Comparison of ENCODE assay signal across 17 cellular contexts in the genomic region with DNA sequence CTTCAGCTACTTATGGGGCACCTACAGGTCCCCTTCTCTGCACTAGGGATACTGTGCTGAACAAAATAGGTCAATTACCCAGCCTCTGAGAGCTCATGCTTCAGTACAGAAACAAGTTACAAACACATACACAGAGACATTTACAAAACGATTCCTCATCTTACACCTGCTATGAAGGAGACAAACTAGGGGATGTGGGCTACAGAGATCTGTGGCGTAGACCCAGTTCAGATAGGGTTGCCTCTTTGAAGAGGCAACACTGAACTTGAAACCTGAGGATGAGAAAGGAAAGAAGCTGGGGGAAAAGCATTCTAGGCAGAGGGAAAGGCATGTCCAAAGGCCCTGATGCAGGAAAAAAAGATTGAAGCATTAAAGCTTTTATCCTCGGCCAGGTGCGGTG. TPM values are rescaled to one million over a fixed set of nuclear protein-coding genes. Genes with fewer than 3 reads are reported as not detected.
A peak's percentile ranks its signal among the peaks of the same experiment; 100 is the strongest.
DNase-seq lines count a peak whose midpoint lies in the region; ATAC-seq, FAIRE-seq and TF ChIP-seq lines count a peak whose summit lies in the region.
"Had no signal": no experiment of that assay in that cellular context is flagged by ENCODE, and none has a peak within 500 bp of the region (broad histone marks: within the 10 kb centered on the region; RNA-seq: fewer than 3 reads in every experiment).

No MANE protein-coding gene starts in this region.

- H3K4me3 Mint-ChIP-seq in CD4-positive, alpha-beta T cell, result peak overlapping the region; percentile 98
- peak overlapping the region; percentile 32 for H3K4me3 Mint-ChIP-seq in activated CD8-positive, alpha-beta T cell treated with anti-CD3 and anti-CD28 coated beads, Interleukin-2, amount 10 ng/mL, durations not matched to agents 7 days and 5 days
- no peak overlapping the region for H3K4me3 Mint-ChIP-seq in type B pancreatic cell

- H3K27ac Mint-ChIP-seq in CD4-positive, alpha-beta T cell, result peak overlapping the region; percentile 90
- peak overlapping the region; percentile 84 for H3K27ac Mint-ChIP-seq in activated CD8-positive, alpha-beta T cell treated with anti-CD3 and anti-CD28 coated beads, Interleukin-2, amount 10 ng/mL, durations not matched to agents 7 days and 5 days
- H3K27ac Mint-ChIP-seq in type B pancreatic cell, result no peak overlapping the region

- H3K27me3 ChIP-seq in CD4-positive, alpha-beta T cell (ENCODE audit: control insufficient read depth, insufficient read depth, low read length), result no peaks in the 10 kb centered on the region
- H3K27me3 ChIP-seq in lower lobe of right lung (ENCODE audit: low read depth) (no peaks in the 10 kb centered on the region), aorta (ENCODE audit: control insufficient read depth in 1 of 2, insufficient read depth in 2 of 2, low read length in 1 of 2) (no peaks in the 10 kb centered on the region)
- H3K27me3 ChIP-seq: body of pancreas, uterus had no signal

- peak; percentile 45 for ATAC-seq in CD4-positive, alpha-beta T cell (ENCODE audit: poor library complexity)
- ATAC-seq in activated CD8-positive, alpha-beta T cell treated with anti-CD3 and anti-CD28 coated beads, Interleukin-2, amount 10 ng/mL, durations not matched to agents 7 days and 5 days, result peak; percentile 2
- ATAC-seq in lower lobe of right lung (no peak), aorta (ENCODE audit: low FRiP score) (no peak)
- ATAC-seq: body of pancreas had no signal

- no peaks in the 10 kb centered on the region for H3K27me3 Mint-ChIP-seq in CD4-positive, alpha-beta T cell
- no peaks in the 10 kb centered on the region for H3K27me3 Mint-ChIP-seq in activated CD8-positive, alpha-beta T cell treated with anti-CD3 and anti-CD28 coated beads, Interleukin-2, amount 10 ng/mL, durations not matched to agents 7 days and 5 days (ENCODE audit: low read depth)
- H3K27me3 Mint-ChIP-seq in type B pancreatic cell, result peaks cover 25% of the 10 kb centered on the region

- H3K36me3 ChIP-seq in lower lobe of right lung, result no peaks in the 10 kb centered on the region
- H3K36me3 ChIP-seq in aorta (ENCODE audit: control insufficient read depth in 1 of 2, insufficient read depth in 2 of 2, low read length in 1 of 2), result no peaks in the 10 kb centered on the region
- H3K36me3 ChIP-seq: uterus had no signal

- peaks cover 96% of the 10 kb centered on the region for H3K4me1 Mint-ChIP-seq in CD4-positive, alpha-beta T cell (ENCODE audit: low read depth)
- peaks cover 78% of the 10 kb centered on the region for H3K4me1 Mint-ChIP-seq in activated CD8-positive, alpha-beta T cell treated with anti-CD3 and anti-CD28 coated beads, Interleukin-2, amount 10 ng/mL, durations not matched to agents 7 days and 5 days (ENCODE audit: low read depth)
- H3K4me1 Mint-ChIP-seq in type B pancreatic cell (ENCODE audit: unreplicated experiment), result no peaks in the 10 kb centered on the region

- H3K27ac ChIP-seq in CD4-positive, alpha-beta T cell (ENCODE audit: low read depth, low read length), result peak overlapping the region; percentile 66
- H3K27ac ChIP-seq in lower lobe of right lung (peak overlapping the region; percentile 18), aorta (ENCODE audit: low read depth in 1 of 2, low read length in 2 of 2) (no peak overlapping the region)
- H3K27ac ChIP-seq: body of pancreas, dorsolateral prefrontal cortex, uterus, VCaP had no signal

- H3K4me1 ChIP-seq in lower lobe of right lung, result peaks cover 26% of the 10 kb centered on the region
- no peaks in the 10 kb centered on the region for H3K4me1 ChIP-seq in aorta (ENCODE audit: control insufficient read depth in 1 of 2, insufficient read depth in 2 of 2, low read length in 2 of 2)
- H3K4me1 ChIP-seq: body of pancreas, uterus had no signal

- intact Hi-C loops in CD4-positive, alpha-beta T cell (cut with DNase I, micrococcal nuclease), result loop anchor here in 1 of 2 experiments (2.0 kb wide), 1 partner anchor 14 kb away; no protein-coding TSS in a partner anchor
- intact Hi-C loops in lower lobe of right lung (cut with DNase I), result no loop called here
- intact Hi-C loops in aorta (cut with DNase I), result no loop called here

- TF ChIP-seq POLR2A in GM12891 (IDR thresholded peaks at IDR 0.05; ENCODE audit: low read depth, low read length), result no peak

- H3K4me3 ChIP-seq in lower lobe of right lung, result no peak overlapping the region
- H3K4me3 ChIP-seq in aorta (ENCODE audit: low read length in 2 of 2), result no peak overlapping the region
- H3K4me3 ChIP-seq: body of pancreas, dorsolateral prefrontal cortex, uterus had no signal

- no peaks in the 10 kb centered on the region for H3K9me3 ChIP-seq in CD4-positive, alpha-beta T cell (ENCODE audit: control insufficient read depth, low read length)
- H3K9me3 ChIP-seq in lower lobe of right lung (no peaks in the 10 kb centered on the region), aorta (ENCODE audit: control insufficient read depth, low read length) (no peaks in the 10 kb centered on the region)
- H3K9me3 ChIP-seq: body of pancreas, uterus had no signal

- peaks cover 2% of the 10 kb centered on the region for H3K9me3 Mint-ChIP-seq in CD4-positive, alpha-beta T cell
- H3K9me3 Mint-ChIP-seq in activated CD8-positive, alpha-beta T cell treated with anti-CD3 and anti-CD28 coated beads, Interleukin-2, amount 10 ng/mL, durations not matched to agents 7 days and 5 days (ENCODE audit: insufficient read depth), result peaks cover 5% of the 10 kb centered on the region
- H3K9me3 Mint-ChIP-seq in type B pancreatic cell, result no peaks in the 10 kb centered on the region

- TF ChIP-seq CTCF in CD4-positive, alpha-beta T cell (IDR thresholded peaks at IDR 0.05), result no peak
- no peak for TF ChIP-seq CTCF in lower lobe of right lung (IDR thresholded peaks at IDR 0.05)
- no peak for TF ChIP-seq CTCF in type B pancreatic cell (conservative IDR thresholded peaks at IDR 0.05)

- POLR2A ChIA-PET in CD4-positive, alpha-beta T cell (lab: Charles Lee), result interaction anchor here (0.7 to 9.2 kb wide), 17 partner anchors 9 to 237 kb away, joined by 3 to 134 read pairs (median 4); a partner anchor contains a TSS
- POLR2A ChIA-PET in activated CD8-positive, alpha-beta T cell treated with anti-CD3 and anti-CD28 coated beads, Interleukin-2, amount 10 ng/mL, durations not matched to agents 7 days and 5 days (lab: Charles Lee), result interaction anchor here (0.7 to 8.1 kb wide), 16 partner anchors 9 to 234 kb away, joined by 3 to 100 read pairs (median 5); a partner anchor contains a TSS

- CTCF ChIA-PET in CD4-positive, alpha-beta T cell (lab: Charles Lee), result interaction anchor here (1.2 to 5.5 kb wide), 8 partner anchors 15 to 238 kb away, joined by 3 to 25 read pairs (median 4); no protein-coding TSS in a partner anchor
- CTCF ChIA-PET in activated CD8-positive, alpha-beta T cell treated with anti-CD3 and anti-CD28 coated beads, Interleukin-2, amount 10 ng/mL, durations not matched to agents 7 days and 5 days (lab: Charles Lee), result interaction anchor here (1.0 to 9.0 kb wide), 20 partner anchors 8 to 236 kb away, joined by 3 to 84 read pairs (median 6); no protein-coding TSS in a partner anchor

- DNase-seq in CD4-positive, alpha-beta T cell, result peak in 1 of 10 experiments; percentile 25
- DNase-seq in GM12891 (ENCODE audit: insufficient read length, low spot score), result no peak
- peak; percentile 42 for DNase-seq in activated CD8-positive, alpha-beta T cell treated with anti-CD3 and anti-CD28 coated beads, Interleukin-2, amount 10 ng/mL, durations not matched to agents 7 days and 5 days
- no peak for DNase-seq in lower lobe of right lung
- DNase-seq in NCI-H2227 treated with DMSO at 0.1 percent for 48 hours (lab: John Stamatoyannopoulos, UW), result no peak
- no peak for DNase-seq in HCEC 1CT
- no peak for DNase-seq in aorta
- DNase-seq in type B pancreatic cell (ENCODE audit: extremely low spot score, unreplicated experiment), result no peak
- DNase-seq: body of pancreas, DMS53, dorsolateral prefrontal cortex, kidney glomerular epithelial cell, midbrain, NCI-H1694 treated with DMSO at 0.1 percent for 48 hours, NCI-H510A treated with DMSO at 0.1 percent for 48 hours, uterus had no signal

- 88% methylated on average over 4 of the region's 4 CpGs for WGBS in aorta, 2 donors

- FAIRE-seq in GM12891 (lab: Jason Lieb, UNC), result peak; percentile 16

- H3K36me3 Mint-ChIP-seq in CD4-positive, alpha-beta T cell (ENCODE audit: low read depth), result peaks cover 80% of the 10 kb centered on the region
- peaks cover 55% of the 10 kb centered on the region for H3K36me3 Mint-ChIP-seq in activated CD8-positive, alpha-beta T cell treated with anti-CD3 and anti-CD28 coated beads, Interleukin-2, amount 10 ng/mL, durations not matched to agents 7 days and 5 days (ENCODE audit: low read depth)
- H3K36me3 Mint-ChIP-seq in type B pancreatic cell, result no peaks in the 10 kb centered on the region

TF ChIP-seq in GM12891, 5 proteins besides CTCF, POLR2A, EP300 and RAD21:
- TF ChIP-seq SPI1 (IDR thresholded peaks at IDR 0.05; ENCODE audit: low read depth, low read length) (no peak), POLR2AphosphoS5 (IDR thresholded peaks at IDR 0.05; ENCODE audit: low read depth, low read length) (no peak), PAX5 (IDR thresholded peaks at IDR 0.05; ENCODE audit: insufficient read depth, low read length, severe bottlenecking) (no peak), TAF1 (IDR thresholded peaks at IDR 0.05; ENCODE audit: low read depth, low read length) (no peak), POU2F2 (IDR thresholded peaks at IDR 0.05; ENCODE audit: low read depth, low read length) (no peak)
TF ChIP-seq in GM12891: peak in this region for 0.

RNA-seq across cellular contexts. Expression of a gene that starts 5.2 kb away (rescaled TPM):
- total RNA-seq in CD4-positive, alpha-beta T cell, result 10 to 100 TPM; 34.5 to 34.8 TPM
- 39.6 TPM for polyA plus RNA-seq in GM12891 (2012; ENCODE audit: low read depth, missing spikeins)
- 10 to 100 TPM; 23.5 to 24.2 TPM for total RNA-seq in activated CD8-positive, alpha-beta T cell treated with anti-CD3 and anti-CD28 coated beads, Interleukin-2, amount 10 ng/mL, durations not matched to agents 7 days and 5 days
- total RNA-seq in lower lobe of right lung, result 6.0 TPM
- total RNA-seq in aorta, result 1 to 10 TPM in 1 of 2 donors, under 1 TPM in 1; 0.65 to 3.8 TPM
- polyA plus RNA-seq in aorta, result under 1 TPM in 1 of 2 donors, not detected in 1; 0.08 TPM
- 0.29 TPM in 1 of 2 replicates, not detected in the other for total RNA-seq in type B pancreatic cell (ENCODE audit: low replicate concordance)

Comparison
In these comparisons a context has a peak if more than half of its experiments do, and no peak if none do; other contexts are left out.
1. ATAC-seq: peak in CD4-positive, alpha-beta T cell (single experiment) and activated CD8-positive, alpha-beta T cell treated with anti-CD3 and anti-CD28 coated beads, Interleukin-2, amount 10 ng/mL, durations not matched to agents 7 days and 5 days (single experiment); none in lower lobe of right lung (0 of 2) and aorta (single experiment).
2. H3K27ac ChIP-seq: peak in CD4-positive, alpha-beta T cell (single experiment) and lower lobe of right lung (single experiment); none in aorta (0 of 2).